25 cellular contexts compared by ENCODE assay signal in the genomic region with DNA sequence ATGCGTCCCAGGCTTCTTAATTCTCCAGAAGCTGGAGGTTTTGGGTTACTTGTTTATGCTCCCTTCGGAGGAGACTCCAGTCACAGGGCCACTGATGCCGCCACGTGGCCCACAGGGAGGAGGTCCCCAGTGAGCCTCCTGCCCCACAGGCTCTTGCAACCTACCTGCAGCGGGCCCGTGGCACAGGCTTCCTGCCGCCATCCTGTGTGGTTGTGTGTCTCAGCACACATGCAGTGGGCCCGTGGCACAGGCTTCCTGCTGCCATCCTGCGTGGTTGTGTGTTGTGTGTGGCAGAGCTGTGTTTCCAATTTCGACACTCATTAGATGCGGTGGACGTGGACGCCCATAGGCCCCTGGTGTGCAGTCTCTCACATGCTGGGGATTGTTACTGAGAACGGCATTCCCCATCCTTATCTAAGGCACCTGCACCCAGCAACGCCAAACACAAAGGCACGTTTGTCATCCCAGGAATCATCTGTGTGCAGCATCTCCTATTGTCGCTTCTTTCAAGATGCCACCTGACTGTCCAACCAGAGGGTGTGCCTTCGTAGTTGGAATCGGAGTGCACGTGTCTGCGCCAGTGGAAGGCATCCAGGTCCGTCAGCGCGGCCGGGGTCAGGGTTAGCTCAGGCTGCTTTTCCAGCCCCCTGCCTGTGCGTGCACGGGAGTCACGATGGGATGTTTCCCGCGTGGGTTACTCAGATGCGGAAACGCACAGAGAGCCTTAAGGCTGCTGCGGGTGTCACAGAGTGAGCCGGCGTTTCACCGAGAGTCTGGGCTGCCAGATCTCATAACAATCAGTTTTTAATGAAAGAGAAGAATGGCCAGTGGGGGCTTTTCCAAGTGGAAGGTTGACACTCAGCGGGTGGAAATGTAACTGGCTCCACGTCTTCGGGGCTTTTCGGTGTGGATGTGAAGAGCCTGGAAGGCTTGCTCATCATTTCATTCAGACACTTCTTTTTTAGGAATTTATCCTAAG.
DNase-seq lines count a peak whose midpoint lies in the region; ATAC-seq, FAIRE-seq and TF ChIP-seq lines count a peak whose summit lies in the region.
"Had no signal": no experiment of that assay in that cellular context is flagged by ENCODE, and none has a peak within 500 bp of the region (broad histone marks: within the 10 kb centered on the region; RNA-seq: fewer than 3 reads in every experiment).

No MANE protein-coding gene starts in this region.

- no peak for FAIRE-seq in HepG2 (lab: Jason Lieb, UNC)
- FAIRE-seq: A204.1, D721Med, GM19239, H54 had no signal

- no peak for TF ChIP-seq RAD21 in HepG2 (CRISPR knock-in tag; IDR thresholded peaks at IDR 0.05)

- TF ChIP-seq POLR2A in HepG2 (IDR thresholded peaks at IDR 0.05; ENCODE audit: insufficient read depth in 1 of 2, low read depth in 2 of 2, low read length in 2 of 2) (no peak), right lobe of liver (IDR thresholded peaks at IDR 0.05) (no peak), sigmoid colon (IDR thresholded peaks at IDR 0.05) (no peak)

- no peak for TF ChIP-seq EP300 in HepG2 (IDR thresholded peaks at IDR 0.05; ENCODE audit: low read depth in 2 of 2, low read length in 2 of 2)
- TF ChIP-seq EP300 in HepG2 (CRISPR knock-in tag; IDR thresholded peaks at IDR 0.05; ENCODE audit: borderline replicate concordance) = no peak
- TF ChIP-seq EP300 in sigmoid colon (IDR thresholded peaks at IDR 0.05) = no peak

- ATAC-seq in HepG2 (no peak; the same call in 2 of the 3 replicates), right lobe of liver (no peak)
- ATAC-seq in activated naive CD4-positive, alpha-beta T cell treated with anti-CD3 and anti-CD28 coated beads, Interleukin-2, amount 50 U/mL, for 72 hours = no peak
- ATAC-seq: SK-N-SH treated with all-trans-retinoic acid at 6 μM for 48 hours had no signal

- POLR2A ChIA-PET in HepG2 (lab: Yijun Ruan, JAX) = no interaction called here

- WGBS in HepG2 (ENCODE audit: low lambda C conversion rate) = 94% methylated on average over 30 of the region's 40 CpGs
- 92% methylated on average over 10 of the region's 40 CpGs for WGBS in right lobe of liver (ENCODE audit: insufficient coverage, low coverage, low lambda C conversion rate, missing lambda C conversion rate)
- WGBS in sigmoid colon, 2 donors = 94 to 96% methylated on average over 40 of the region's 40 CpGs

- H3K27me3 Mint-ChIP-seq in HFFc6 (ENCODE audit: insufficient read depth) = no peaks in the 10 kb centered on the region
- H3K27me3 Mint-ChIP-seq: B cell had no signal

- H3K4me1 ChIP-seq in HepG2 (ENCODE audit: insufficient read depth, low read length) = no peaks in the 10 kb centered on the region
- no peaks in the 10 kb centered on the region for H3K4me1 ChIP-seq in right lobe of liver
- H3K4me1 ChIP-seq in sigmoid colon = no peaks in the 10 kb centered on the region

- no peak overlapping the region for H3K4me2 ChIP-seq in HepG2 (ENCODE audit: low read depth, low read length)

- DNase-seq in HepG2 (ENCODE audit: low spot score) = no peak
- DNase-seq in right lobe of liver = no peak
- peak; percentile 87 for DNase-seq in mesenteric fat pad (ENCODE audit: low spot score)
- DNase-seq in sigmoid colon = peak; percentile 37
- DNase-seq in activated naive CD4-positive, alpha-beta T cell treated with anti-CD3 and anti-CD28 coated beads, Interleukin-2, amount 50 U/mL, for 72 hours (ENCODE audit: low spot score in 2 of 2) = no peak
- DNase-seq in HFFc6 = no peak
- DNase-seq in ACHN = no peak
- DNase-seq: DMS53, EL, GF-D8, KBM-7, MM.1S, NCI-H1092, NCI-H1436, NCI-H2029, NCI-H2227 treated with DMSO at 0.1 percent for 48 hours, NCI-H510A had no signal

- H3K79me2 ChIP-seq in HepG2 (ENCODE audit: insufficient read depth, low read length) = no peaks in the 10 kb centered on the region

- H3K27me3 ChIP-seq in HepG2 (ENCODE audit: control insufficient read depth in 1 of 2, insufficient read depth in 2 of 2, low read length in 2 of 2) = no peaks in the 10 kb centered on the region
- H3K27me3 ChIP-seq in right lobe of liver = no peaks in the 10 kb centered on the region
- no peaks in the 10 kb centered on the region for H3K27me3 ChIP-seq in sigmoid colon

- peaks cover 7% of the 10 kb centered on the region; the same call in 1 of the 2 replicates for H4K20me1 ChIP-seq in HepG2 (ENCODE audit: insufficient read depth, low read length)

- no peak overlapping the region for H2AFZ ChIP-seq in HepG2 (ENCODE audit: low read length)

- H3K9ac ChIP-seq in HepG2 (ENCODE audit: insufficient read depth, low read depth, low read length) = no peak overlapping the region

- CTCF ChIA-PET in HepG2 (lab: Yijun Ruan, JAX; ENCODE audit: low intra/inter-chr PET ratio, low total read pairs) = no interaction called here

- H3K9me3 ChIP-seq in HepG2 (ENCODE audit: low read length) = no peaks in the 10 kb centered on the region
- H3K9me3 ChIP-seq in right lobe of liver = no peaks in the 10 kb centered on the region
- H3K9me3 ChIP-seq in sigmoid colon = no peaks in the 10 kb centered on the region

- H3K36me3 ChIP-seq in HepG2 (replicated peaks in 1 of 2; ENCODE audit: control insufficient read depth in 1 of 2, insufficient read depth in 2 of 2, low read length in 2 of 2) (peaks cover 37 to 70% of the 10 kb centered on the region in 2 experiments), right lobe of liver (peaks cover 0 to 6% (median 5%) of the 10 kb centered on the region in 4 donors), sigmoid colon (peaks cover 0 to 24% (median 0%) of the 10 kb centered on the region in 4 donors)

- H3K27ac ChIP-seq in HepG2 (ENCODE audit: extremely low read length, insufficient read depth, low read length) (no peak overlapping the region), right lobe of liver (no peak overlapping the region), sigmoid colon (no peak overlapping the region)
- H3K27ac ChIP-seq: RWPE1 had no signal

- H3K9me3 Mint-ChIP-seq in activated naive CD4-positive, alpha-beta T cell treated with anti-CD3 and anti-CD28 coated beads, Interleukin-2, amount 50 U/mL, for 72 hours = no peaks in the 10 kb centered on the region
- H3K9me3 Mint-ChIP-seq in HFFc6 = no peaks in the 10 kb centered on the region; the same call in 1 of the 2 replicates

- H3K36me3 Mint-ChIP-seq in activated naive CD4-positive, alpha-beta T cell treated with anti-CD3 and anti-CD28 coated beads, Interleukin-2, amount 50 U/mL, for 72 hours = peaks cover 0 to 11% of the 10 kb centered on the region in 2 donors
- peaks cover 11% of the 10 kb centered on the region; the same call in 1 of the 2 replicates for H3K36me3 Mint-ChIP-seq in HFFc6 (ENCODE audit: low read depth)

- H3K27ac Mint-ChIP-seq in activated naive CD4-positive, alpha-beta T cell treated with anti-CD3 and anti-CD28 coated beads, Interleukin-2, amount 50 U/mL, for 72 hours = no peak overlapping the region
- H3K27ac Mint-ChIP-seq in HFFc6 = no peak overlapping the region
- H3K27ac Mint-ChIP-seq: B cell had no signal

- TF ChIP-seq CTCF in HepG2 (CRISPR knock-in tag; IDR thresholded peaks at IDR 0.05) (no peak), right lobe of liver (IDR thresholded peaks at IDR 0.05) (no peak), sigmoid colon (IDR thresholded peaks at IDR 0.05) (no peak), HFFc6 (IDR thresholded peaks at IDR 0.05) (no peak)

- in situ Hi-C loops in HepG2 (cut with HindIII; ENCODE audit: extremely low pct_ligation_motif_present, low pct_unique_long_range_greater_than_20kb) (no loop called here), ACHN (cut with HindIII; ENCODE audit: low pct_ligation_motif_present, low pct_unique_long_range_greater_than_20kb, low sequenced_read_pairs) (no loop called here)

- H3K4me1 Mint-ChIP-seq in HFFc6 (ENCODE audit: low read depth) = peaks cover 4% of the 10 kb centered on the region; the same call in 1 of the 2 replicates
- H3K4me1 Mint-ChIP-seq: B cell, CD14-positive monocyte had no signal

- H3K4me3 ChIP-seq in HepG2 (replicated peaks in 1 of 3; ENCODE audit: insufficient read depth in 1 of 3, low read depth in 2 of 3, low read length in 3 of 3) = no peak overlapping the region
- no peak overlapping the region for H3K4me3 ChIP-seq in right lobe of liver
- H3K4me3 ChIP-seq in sigmoid colon = no peak overlapping the region

- H3K4me3 Mint-ChIP-seq in HFFc6 = no peak overlapping the region
- H3K4me3 Mint-ChIP-seq: B cell, CD14-positive monocyte had no signal

- intact Hi-C loops in HepG2 (cut with micrococcal nuclease; ENCODE audit: unreplicated experiment) (no loop called here), right lobe of liver (cut with DNase I) (no loop called here), sigmoid colon (cut with DNase I) (no loop called here)

- BruUV-seq in HepG2 (replicated peaks; lab: Mats Ljungman, UMichigan) = no TSS peak

TF ChIP-seq in HepG2, 621 proteins besides CTCF, POLR2A, EP300 and RAD21:
- no peak for TF ChIP-seq XRCC5 (optimal IDR thresholded peaks at IDR 0.05; ENCODE audit: low read length)
- no peak for TF ChIP-seq NR2F1 (CRISPR knock-in tag; IDR thresholded peaks at IDR 0.05)
- TF ChIP-seq AGO2 (optimal IDR thresholded peaks at IDR 0.05; ENCODE audit: low read depth, low read length) = peak; percentile 22

Comparison
In these comparisons a context has a peak if more than half of its experiments do, and no peak if none do; other contexts are left out.
1. DNase-seq: peak in mesenteric fat pad (single experiment) and sigmoid colon (single experiment); none in HepG2 (single experiment), right lobe of liver (0 of 3), activated naive CD4-positive, alpha-beta T cell treated with anti-CD3 and anti-CD28 coated beads, Interleukin-2, amount 50 U/mL, for 72 hours (0 of 2), HFFc6 (single experiment) and ACHN (single experiment).